ENCODE assay signal across 11 cellular contexts in the genomic region with DNA sequence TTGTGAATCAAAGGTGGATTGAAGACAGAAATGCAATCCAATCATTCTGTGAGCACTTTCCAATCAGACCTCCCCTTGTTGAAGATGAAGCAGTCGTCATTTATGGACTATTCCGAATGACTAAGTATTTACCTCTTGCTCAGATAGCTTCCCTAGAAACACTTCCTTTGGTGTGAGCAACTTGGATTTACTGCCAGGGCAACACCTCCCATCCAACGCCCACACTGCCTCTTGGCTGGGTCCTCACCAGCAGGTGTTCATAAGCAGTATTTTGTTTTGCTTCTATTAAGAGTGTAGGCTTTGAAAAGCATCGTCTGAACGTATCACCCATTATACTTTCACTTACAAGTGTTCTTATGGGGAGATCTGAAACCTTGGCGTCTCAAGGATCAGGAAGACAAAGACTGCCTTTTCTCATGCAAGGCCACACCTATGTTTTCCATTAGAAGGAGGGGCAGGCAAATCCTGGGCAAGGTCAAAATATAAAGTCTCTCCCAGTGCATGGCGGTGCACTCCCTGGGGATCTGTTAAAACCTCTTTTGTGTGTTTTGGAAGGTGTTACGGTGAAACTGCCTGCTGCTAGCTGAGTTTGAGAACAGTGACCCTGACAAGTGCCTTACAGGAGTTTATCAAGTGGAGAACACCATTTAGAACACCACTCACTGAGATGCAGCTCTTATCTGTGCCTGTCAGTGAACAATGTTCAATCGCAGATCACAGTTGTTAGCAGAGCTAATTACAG. TPM values are rescaled to one million over a fixed set of nuclear protein-coding genes. Genes with fewer than 3 reads are reported as not detected.
DNase-seq lines count a peak whose midpoint lies in the region; ATAC-seq, FAIRE-seq and TF ChIP-seq lines count a peak whose summit lies in the region.
"Had no signal": no experiment of that assay in that cellular context is flagged by ENCODE, and none has a peak within 500 bp of the region (broad histone marks: within the 10 kb centered on the region; RNA-seq: fewer than 3 reads in every experiment).

No MANE protein-coding gene starts in this region.

- TF ChIP-seq CTCF in body of pancreas (IDR thresholded peaks at IDR 0.05) = no peak
- no peak for TF ChIP-seq CTCF in keratinocyte (optimal IDR thresholded peaks at IDR 0.05 in 1 of 3, IDR thresholded peaks at IDR 0.05 in 1 of 3, conservative IDR thresholded peaks at IDR 0.05 in 1 of 3; ENCODE audit: extremely low read depth in 1 of 3, insufficient read depth in 2 of 3, low read length in 3 of 3)

- no peaks in the 10 kb centered on the region for H3K9me1 ChIP-seq in keratinocyte (ENCODE audit: control insufficient read depth, extremely low read depth, insufficient read depth, low read length)

- no peak overlapping the region for H3K9ac ChIP-seq in BLaER1
- peak overlapping the region; percentile 2 for H3K9ac ChIP-seq in keratinocyte (ENCODE audit: control insufficient read depth, extremely low read depth, insufficient read depth, low read length)

- ATAC-seq in body of pancreas = peak; percentile 45
- ATAC-seq in activated T-helper 17 cell treated with anti-CD3 and anti-CD28 coated beads, Interleukin-2, amount 50 U/mL, for 72 hours (replicated peaks) = no peak

- H4K20me1 ChIP-seq in BLaER1 (no peaks in the 10 kb centered on the region), keratinocyte (ENCODE audit: control insufficient read depth, extremely low read depth, insufficient read depth, low read length) (no peaks in the 10 kb centered on the region)

- peak overlapping the region; percentile 41 for H2AFZ ChIP-seq in keratinocyte (ENCODE audit: control insufficient read depth, low read length)

- H3K27me3 ChIP-seq in BLaER1 (no peaks in the 10 kb centered on the region), body of pancreas (no peaks in the 10 kb centered on the region), keratinocyte (ENCODE audit: control insufficient read depth, extremely low read depth, insufficient read depth, low read length) (no peaks in the 10 kb centered on the region)
- H3K27me3 ChIP-seq: BE2C had no signal

- no peak overlapping the region for H3K4me3 ChIP-seq in BLaER1
- H3K4me3 ChIP-seq in body of pancreas = no peak overlapping the region
- peak overlapping the region in 1 of 3 experiments; percentile 35 for H3K4me3 ChIP-seq in keratinocyte (ENCODE audit: control insufficient read depth in 2 of 3, extremely low read depth in 1 of 3, insufficient read depth in 2 of 3, low read depth in 1 of 3, low read length in 3 of 3)

- peak; percentile 69 for DNase-seq in NCI-H1436 treated with DMSO at 0.1 percent for 48 hours (lab: John Stamatoyannopoulos, UW)
- peak in 3 of 4 donors; percentile 8 to 24 (median 11) for DNase-seq in body of pancreas
- peak; percentile 17 for DNase-seq in keratinocyte (ENCODE audit: low read depth, low spot score)
- DNase-seq in activated CD8-positive, alpha-beta memory T cell treated with anti-CD3 and anti-CD28 coated beads for 24 hours = no peak
- DNase-seq in islet precursor cell = no peak
- no peak for DNase-seq in GM19239 (ENCODE audit: insufficient read length, low spot score)
- DNase-seq: activated gamma-delta T cell; BE2C; stimulated activated CD4-positive, alpha-beta T cell treated with anti-CD3 and anti-CD28 coated beads, Interleukin-2, amount 100 ng/mL, for 48 hours had no signal

- no peak overlapping the region for H3K4me3 Mint-ChIP-seq in activated T-helper 17 cell treated with anti-CD3 and anti-CD28 coated beads, Interleukin-2, amount 50 U/mL, for 72 hours

- dilution Hi-C loops in keratinocyte (cut with MboI; ENCODE audit: extremely low pct_ligation_motif_present, low sequenced_read_pairs) = no loop called here

- 21 to 30% methylated on average over 9 of the region's 9 CpGs for WGBS in body of pancreas, 2 donors

- H3K9me3 ChIP-seq in BLaER1 = no peaks in the 10 kb centered on the region
- no peaks in the 10 kb centered on the region for H3K9me3 ChIP-seq in body of pancreas
- no peaks in the 10 kb centered on the region for H3K9me3 ChIP-seq in keratinocyte (ENCODE audit: control insufficient read depth, low read depth, low read length)
- H3K9me3 ChIP-seq: BE2C had no signal

- no peaks in the 10 kb centered on the region for H3K79me2 ChIP-seq in keratinocyte (ENCODE audit: control insufficient read depth, insufficient read depth, low read length)

- intact Hi-C loops in body of pancreas (cut with DNase I) = no loop called here

- H3K4me1 ChIP-seq in BLaER1 = peaks cover 31% of the 10 kb centered on the region
- H3K4me1 ChIP-seq in body of pancreas = peaks cover 6% of the 10 kb centered on the region
- H3K4me1 ChIP-seq in keratinocyte (ENCODE audit: control insufficient read depth, extremely low read depth, insufficient read depth, low read length) = peaks cover 20% of the 10 kb centered on the region
- H3K4me1 ChIP-seq: BE2C had no signal

- H3K36me3 Mint-ChIP-seq in activated T-helper 17 cell treated with anti-CD3 and anti-CD28 coated beads, Interleukin-2, amount 50 U/mL, for 72 hours (ENCODE audit: low read depth) = no peaks in the 10 kb centered on the region

- FAIRE-seq in keratinocyte (lab: Jason Lieb, UNC) = peak; percentile 87
- FAIRE-seq in GM19239 (lab: Jason Lieb, UNC) = no peak

- H3K27me3 Mint-ChIP-seq in activated T-helper 17 cell treated with anti-CD3 and anti-CD28 coated beads, Interleukin-2, amount 50 U/mL, for 72 hours = no peaks in the 10 kb centered on the region

- H3K27ac Mint-ChIP-seq in activated T-helper 17 cell treated with anti-CD3 and anti-CD28 coated beads, Interleukin-2, amount 50 U/mL, for 72 hours = no peak overlapping the region

- peak overlapping the region; percentile 55 for H3K4me2 ChIP-seq in BLaER1
- H3K4me2 ChIP-seq in keratinocyte (ENCODE audit: control insufficient read depth, extremely low read depth, insufficient read depth, low read depth, low read length) = peak overlapping the region; percentile 72

- H3K9me3 Mint-ChIP-seq in activated T-helper 17 cell treated with anti-CD3 and anti-CD28 coated beads, Interleukin-2, amount 50 U/mL, for 72 hours = no peaks in the 10 kb centered on the region

- no peaks in the 10 kb centered on the region for H3K4me1 Mint-ChIP-seq in activated T-helper 17 cell treated with anti-CD3 and anti-CD28 coated beads, Interleukin-2, amount 50 U/mL, for 72 hours

- no peak for TF ChIP-seq POLR2A in body of pancreas (IDR thresholded peaks at IDR 0.05)

- no peak overlapping the region for H3K27ac ChIP-seq in BLaER1
- peak overlapping the region in 1 of 4 donors; percentile 18 for H3K27ac ChIP-seq in body of pancreas
- peak overlapping the region; percentile 31 for H3K27ac ChIP-seq in keratinocyte (ENCODE audit: control insufficient read depth, insufficient read depth, low read length)

- H3K36me3 ChIP-seq in BLaER1 = no peaks in the 10 kb centered on the region
- no peaks in the 10 kb centered on the region for H3K36me3 ChIP-seq in body of pancreas (replicated peaks in 1 of 2; ENCODE audit: insufficient read depth in 1 of 2, low read depth in 2 of 2)
- no peaks in the 10 kb centered on the region for H3K36me3 ChIP-seq in keratinocyte (ENCODE audit: control insufficient read depth in 2 of 2, extremely low read depth in 1 of 2, insufficient read depth in 2 of 2, low read length in 2 of 2)
- H3K36me3 ChIP-seq: BE2C had no signal

RNA-seq across cellular contexts. Expression of a gene that starts 10.6 kb away (rescaled TPM):
- total RNA-seq in body of pancreas = 1 to 10 TPM; 2.1 to 8.2 TPM
- polyA plus RNA-seq in keratinocyte = 0.26 to 0.45 TPM (median 0.35 TPM) in 3 replicates
- 15.2 TPM for polyA plus RNA-seq in keratinocyte (2011; ENCODE audit: low read depth)
- 0.22 and 0.63 TPM in 2 replicates for polyA plus RNA-seq in keratinocyte (2011; cell fraction: cytosol; rRNA removed)
- polyA plus RNA-seq in keratinocyte (2011; cell fraction: nucleus; rRNA removed) = 0.48 and 1.0 TPM in 2 replicates
- 0.73 and 23.5 TPM in 2 replicates for polyA plus RNA-seq in keratinocyte (2012; ENCODE audit: low replicate concordance)
- polyA minus RNA-seq in keratinocyte = 1.2 TPM in 1 of 3 replicates, not detected in the others
- polyA minus RNA-seq in keratinocyte (2011; cell fraction: cytosol; rRNA and poly(A)+ RNA removed) = not detected
- 0.53 and 1.2 TPM in 2 replicates for polyA minus RNA-seq in keratinocyte (2011; cell fraction: nucleus; rRNA and poly(A)+ RNA removed)
- 1 to 10 TPM; 2.3 to 2.9 TPM for total RNA-seq in activated T-helper 17 cell treated with anti-CD3 and anti-CD28 coated beads, Interleukin-2, amount 50 U/mL, for 72 hours

RNA-seq across cellular contexts. Expression of a gene that starts 32.4 kb away (rescaled TPM):
- total RNA-seq in body of pancreas = 1 to 10 TPM in 1 of 2 donors, under 1 TPM in 1; 0.99 to 3.9 TPM
- 4.6 to 7.2 TPM (median 5.1 TPM) in 3 replicates for polyA plus RNA-seq in keratinocyte
- polyA plus RNA-seq in keratinocyte (2011; ENCODE audit: low read depth) = 1.5 TPM
- polyA plus RNA-seq in keratinocyte (2011; cell fraction: cytosol; rRNA removed) = 3.2 and 7.7 TPM in 2 replicates
- polyA plus RNA-seq in keratinocyte (2011; cell fraction: nucleus; rRNA removed) = 8.2 and 8.9 TPM in 2 replicates
- 4.2 and 4.4 TPM in 2 replicates for polyA plus RNA-seq in keratinocyte (2012; ENCODE audit: low replicate concordance)
- polyA minus RNA-seq in keratinocyte = 1.8 to 2.7 TPM in 2 of 3 replicates, not detected in the other
- not detected for polyA minus RNA-seq in keratinocyte (2011; cell fraction: cytosol; rRNA and poly(A)+ RNA removed)
- 2.0 and 8.9 TPM in 2 replicates for polyA minus RNA-seq in keratinocyte (2011; cell fraction: nucleus; rRNA and poly(A)+ RNA removed)
- total RNA-seq in activated T-helper 17 cell treated with anti-CD3 and anti-CD28 coated beads, Interleukin-2, amount 50 U/mL, for 72 hours = 10 to 100 TPM; 11.0 to 12.3 TPM

Comparison
In these comparisons a context has a peak if more than half of its experiments do, and no peak if none do; other contexts are left out.
1. DNase-seq: peak in NCI-H1436 treated with DMSO at 0.1 percent for 48 hours (single experiment), body of pancreas (3 of 4) and keratinocyte (single experiment); none in activated CD8-positive, alpha-beta memory T cell treated with anti-CD3 and anti-CD28 coated beads for 24 hours (single experiment), islet precursor cell (single experiment) and GM19239 (single experiment).